Comparison of ENCODE assay signal across 8 cellular contexts in genomic region chr7:128861957-128862570, GRCh38. TPM values are rescaled to one million over a fixed set of nuclear protein-coding genes. Genes with fewer than 3 reads are reported as not detected.
DNase-seq lines count a peak whose midpoint lies in the region; ATAC-seq and TF ChIP-seq lines count a peak whose summit lies in the region.

No MANE protein-coding gene starts in this region.

- CTCF ChIA-PET in MCF 10A (lab: Yijun Ruan, JAX) = interaction anchor here (0.5 to 3.8 kb wide), 9 partner anchors 14 to 1724 kb away, joined by 3 to 32 read pairs (median 3); no protein-coding TSS in a partner anchor

- no peaks in the 10 kb centered on the region for H3K9me3 Mint-ChIP-seq in stimulated activated naive CD8-positive, alpha-beta T cell treated with anti-CD3 and anti-CD28 coated beads, Interleukin-15, Interleukin-2, amounts not matched to agents 100 ng/mL and 50 ng/mL, for 24 hours
- H3K9me3 Mint-ChIP-seq in MCF 10A (ENCODE audit: unreplicated experiment) (no peaks in the 10 kb centered on the region), mesothelial cell of epicardium (no peaks in the 10 kb centered on the region)

- H3K4me3 ChIP-seq in mucosa of descending colon (no peak overlapping the region), thyroid gland (replicated peaks in 1 of 3) (no peak overlapping the region)

- no peaks in the 10 kb centered on the region for H3K27me3 Mint-ChIP-seq in stimulated activated naive CD8-positive, alpha-beta T cell treated with anti-CD3 and anti-CD28 coated beads, Interleukin-15, Interleukin-2, amounts not matched to agents 100 ng/mL and 50 ng/mL, for 24 hours
- H3K27me3 Mint-ChIP-seq in MCF 10A (ENCODE audit: insufficient read depth, unreplicated experiment) (no peaks in the 10 kb centered on the region), mesothelial cell of epicardium (ENCODE audit: low read depth) (no peaks in the 10 kb centered on the region)

- H3K36me3 Mint-ChIP-seq in stimulated activated naive CD8-positive, alpha-beta T cell treated with anti-CD3 and anti-CD28 coated beads, Interleukin-15, Interleukin-2, amounts not matched to agents 100 ng/mL and 50 ng/mL, for 24 hours (ENCODE audit: low read depth) = peaks cover 16% of the 10 kb centered on the region
- H3K36me3 Mint-ChIP-seq in MCF 10A (ENCODE audit: insufficient read depth, unreplicated experiment) (no peaks in the 10 kb centered on the region), mesothelial cell of epicardium (peaks cover 12% of the 10 kb centered on the region)

- WGBS in thyroid gland, 2 donors = 68% methylated on average over 15 of the region's 15 CpGs

- peak overlapping the region; percentile 93 for H3K27ac Mint-ChIP-seq in stimulated activated naive CD8-positive, alpha-beta T cell treated with anti-CD3 and anti-CD28 coated beads, Interleukin-15, Interleukin-2, amounts not matched to agents 100 ng/mL and 50 ng/mL, for 24 hours
- H3K27ac Mint-ChIP-seq in MCF 10A (ENCODE audit: low read depth, unreplicated experiment) (peak overlapping the region; percentile 84), mesothelial cell of epicardium (peak overlapping the region; percentile 97)

- TF ChIP-seq CTCF in MCF 10A (IDR thresholded peaks at IDR 0.05; ENCODE audit: unreplicated experiment) (no peak), mesothelial cell of epicardium (IDR thresholded peaks at IDR 0.05; ENCODE audit: unreplicated experiment) (no peak), mucosa of descending colon (IDR thresholded peaks at IDR 0.05) (no peak), thyroid gland (IDR thresholded peaks at IDR 0.05) (no peak)

- BruUV-seq in MCF 10A (replicated peaks; lab: Mats Ljungman, UMichigan) = no TSS peak

- H3K4me1 ChIP-seq in mucosa of descending colon (ENCODE audit: low read depth) (peaks cover 13% of the 10 kb centered on the region), thyroid gland (peaks cover 10 to 22% of the 10 kb centered on the region in 2 donors)

- H3K9me3 ChIP-seq in mucosa of descending colon (no peaks in the 10 kb centered on the region), thyroid gland (no peaks in the 10 kb centered on the region)

- intact Hi-C loops in MCF 10A (cut with micrococcal nuclease) (loop anchor here (10.0 kb wide), 1 partner anchor 127 kb away; the partner anchor contains the start of gene CALU), mucosa of descending colon (cut with DNase I, micrococcal nuclease) (no loop called here), thyroid gland (cut with DNase I) (loop anchor here (10.0 kb wide), 1 partner anchor 127 kb away; the partner anchor contains the start of gene CALU)

- H3K27me3 ChIP-seq in thyroid gland = no peaks in the 10 kb centered on the region

- H3K36me3 ChIP-seq in mucosa of descending colon (ENCODE audit: low read depth) = no peaks in the 10 kb centered on the region
- H3K36me3 ChIP-seq in thyroid gland = peaks cover 10 to 14% of the 10 kb centered on the region in 2 donors

- H3K4me3 Mint-ChIP-seq in stimulated activated naive CD8-positive, alpha-beta T cell treated with anti-CD3 and anti-CD28 coated beads, Interleukin-15, Interleukin-2, amounts not matched to agents 100 ng/mL and 50 ng/mL, for 24 hours = peak overlapping the region; percentile 93
- peak overlapping the region; percentile 82 for H3K4me3 Mint-ChIP-seq in MCF 10A (ENCODE audit: unreplicated experiment)
- peak overlapping the region; percentile 97 for H3K4me3 Mint-ChIP-seq in mesothelial cell of epicardium

- no peak for ATAC-seq in stimulated activated naive CD8-positive, alpha-beta T cell treated with anti-CD3 and anti-CD28 coated beads, Interleukin-15, Interleukin-2, amounts not matched to agents 100 U/mL and 50 U/mL, for 24 hours
- no peak for ATAC-seq in mucosa of descending colon

- no peak for TF ChIP-seq POLR2A in thyroid gland (IDR thresholded peaks at IDR 0.05)

- H3K27ac ChIP-seq in thyroid gland = no peak overlapping the region

- DNase-seq in stimulated activated naive CD8-positive, alpha-beta T cell treated with anti-CD3 and anti-CD28 coated beads, Interleukin-15, Interleukin-2, amounts not matched to agents 100 U/mL and 50 U/mL, for 24 hours = no peak
- DNase-seq in MCF 10A (ENCODE audit: unreplicated experiment) = no peak
- DNase-seq in mesothelial cell of epicardium (ENCODE audit: low spot score in 2 of 2, unreplicated experiment in 2 of 2) = no peak
- no peak for DNase-seq in AG08395 (ENCODE audit: low spot score)
- no peak for DNase-seq in mucosa of descending colon
- no peak for DNase-seq in thyroid gland
- DNase-seq in stimulated activated CD4-positive, alpha-beta T cell treated with anti-CD3 and anti-CD28 coated beads, Interleukin-2, amount 100 ng/mL, for 24 hours = no peak

- POLR2A ChIA-PET in MCF 10A (lab: Yijun Ruan, JAX) = interaction anchor here (0.7 to 3.1 kb wide), 9 partner anchors 21 to 193 kb away, joined by 3 to 48 read pairs (median 5); partner anchors contain the start of genes CALU, IRF5 and TNPO3

- H3K4me1 Mint-ChIP-seq in stimulated activated naive CD8-positive, alpha-beta T cell treated with anti-CD3 and anti-CD28 coated beads, Interleukin-15, Interleukin-2, amounts not matched to agents 100 ng/mL and 50 ng/mL, for 24 hours (ENCODE audit: low read depth) = peaks cover 22% of the 10 kb centered on the region
- H3K4me1 Mint-ChIP-seq in MCF 10A (ENCODE audit: insufficient read depth, unreplicated experiment) = peaks cover 11% of the 10 kb centered on the region
- peaks cover 24% of the 10 kb centered on the region for H3K4me1 Mint-ChIP-seq in mesothelial cell of epicardium

RNA-seq across cellular contexts. Expression of gene ATP6V1F, which starts 0.6 kb away (rescaled TPM):
- total RNA-seq in MCF 10A (2022) = 125 and 152 TPM in 2 replicates
- 122 to 123 TPM (median 122 TPM) in 3 replicates for total RNA-seq in mesothelial cell of epicardium
- total RNA-seq in mucosa of descending colon = 10 to 100 TPM; 55.6 to 85.5 (median 82.4) TPM
- total RNA-seq in thyroid gland = 100 to 1,000 TPM in 1 of 4 donors, 10 to 100 TPM in 3; 49.6 to 109 (median 86.6) TPM

RNA-seq across cellular contexts. Expression of gene FLNC, which starts 31.9 kb away (rescaled TPM):
- 0.28 and 0.44 TPM in 2 replicates for total RNA-seq in MCF 10A (2022)
- total RNA-seq in mesothelial cell of epicardium = 176 to 188 TPM (median 184 TPM) in 3 replicates
- total RNA-seq in mucosa of descending colon = 100 to 1,000 TPM in 1 of 3 donors, 10 to 100 TPM in 1, 1 to 10 TPM in 1; 6.9 to 267 (median 15.0) TPM
- 10 to 100 TPM in 2 of 4 donors, 1 to 10 TPM in 2; 5.7 to 12.6 (median 9.3) TPM for total RNA-seq in thyroid gland

RNA-seq across cellular contexts. Expression of gene KCP, which starts 48.4 kb away (rescaled TPM):
- 0.42 and 0.68 TPM in 2 replicates for total RNA-seq in MCF 10A (2022)
- 19.8 to 23.7 TPM (median 22.5 TPM) in 3 replicates for total RNA-seq in mesothelial cell of epicardium
- total RNA-seq in mucosa of descending colon = 1 to 10 TPM in 2 of 3 donors, under 1 TPM in 1; 0.47 to 1.7 (median 1.4) TPM
- under 1 TPM; 0.27 to 0.93 (median 0.61) TPM for total RNA-seq in thyroid gland

Comparison
In these comparisons a context has a peak if more than half of its experiments do, and no peak if none do; other contexts are left out.
1. intact Hi-C loops: an anchor here in MCF 10A (10.0 kb wide) and thyroid gland (10.0 kb wide); none called in mucosa of descending colon.